ENCODE assay signal across 9 cellular contexts in the genomic region with DNA sequence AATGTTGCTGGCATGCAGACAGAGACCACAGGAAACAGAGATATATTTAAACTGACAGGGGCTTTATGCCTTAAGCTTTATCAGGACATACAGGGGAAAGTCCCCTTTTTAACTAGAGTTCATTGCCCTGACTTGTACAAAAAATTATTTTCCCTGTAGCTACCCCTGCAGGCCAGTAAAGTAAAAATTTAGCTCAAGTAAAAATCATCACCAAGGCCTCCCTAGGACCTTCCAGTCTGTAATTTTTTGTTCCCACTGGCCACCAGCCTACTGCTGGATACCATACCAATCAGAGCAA.
A peak's percentile ranks its signal among the peaks of the same experiment; 100 is the strongest.
DNase-seq lines count a peak whose midpoint lies in the region; ATAC-seq and TF ChIP-seq lines count a peak whose summit lies in the region.
"Had no signal": no experiment of that assay in that cellular context is flagged by ENCODE, and none has a peak within 500 bp of the region (broad histone marks: within the 10 kb centered on the region; RNA-seq: fewer than 3 reads in every experiment).

No MANE protein-coding gene starts in this region.

- H3K4me3 ChIP-seq in SK-N-SH (ENCODE audit: low read depth in 2 of 2, low read length in 1 of 2): no peak overlapping the region

- CTCF ChIA-PET in SK-N-SH (lab: Yijun Ruan, JAX): interaction anchor here (1.1 to 1.8 kb wide), 3 partner anchors 27 to 234 kb away, joined by 3 to 6 read pairs (median 4); no protein-coding TSS in a partner anchor

- TF ChIP-seq EP300 in SK-N-SH (IDR thresholded peaks at IDR 0.05; ENCODE audit: borderline replicate concordance in 1 of 2, low read depth in 1 of 2, low read length in 1 of 2): peak in 1 of 2 experiments; percentile 6; a peak in 1 of 4 replicates

- no peaks in the 10 kb centered on the region for H3K9me3 ChIP-seq in SK-N-SH

- POLR2A ChIA-PET in SK-N-SH (lab: Yijun Ruan, JAX): interaction anchor here (0.6 to 0.7 kb wide), 2 partner anchors 198 to 1820 kb away, joined by 3 read pairs; a partner anchor contains a TSS

- ATAC-seq in HG02885 (IDR thresholded peaks at IDR 0.05; ENCODE audit: poor library complexity, unreplicated experiment) (peak; percentile 64), GM18520 (IDR thresholded peaks at IDR 0.05; ENCODE audit: unreplicated experiment) (no peak)

- H3K27ac ChIP-seq in SK-N-SH (ENCODE audit: low read depth in 2 of 2, low read length in 1 of 2): peak overlapping the region; percentile 10 to 92; a peak in 3 of 4 replicates

- no peaks in the 10 kb centered on the region for H3K9me2 ChIP-seq in SK-N-SH

- peak; percentile 52 for TF ChIP-seq CTCF in SK-N-SH (IDR thresholded peaks at IDR 0.05)

- H3F3A ChIP-seq in SK-N-SH (replicated peaks; ENCODE audit: insufficient read depth): no peaks in the 10 kb centered on the region

- H3K4me2 ChIP-seq in SK-N-SH: no peak overlapping the region

- H3K4me1 ChIP-seq in SK-N-SH (ENCODE audit: control insufficient read depth in 1 of 2, insufficient read depth in 2 of 2, low read depth in 1 of 2, low read length in 1 of 2): peaks cover 0 to 9% of the 10 kb centered on the region in 2 experiments; a peak in 3 of 4 replicates

- H3K36me3 ChIP-seq in SK-N-SH (replicated peaks in 1 of 2; ENCODE audit: control insufficient read depth in 1 of 2, insufficient read depth in 2 of 2, low read length in 1 of 2): no peaks in the 10 kb centered on the region

- no peaks in the 10 kb centered on the region for H3K79me2 ChIP-seq in SK-N-SH (ENCODE audit: insufficient read depth)

- H3K9ac ChIP-seq in SK-N-SH: no peak overlapping the region

- no peak overlapping the region for H2AFZ ChIP-seq in SK-N-SH (ENCODE audit: low read depth)

- peak; percentile 66 for TF ChIP-seq RAD21 in SK-N-SH (IDR thresholded peaks at IDR 0.05; ENCODE audit: low read length)

- no peaks in the 10 kb centered on the region for H3K27me3 ChIP-seq in SK-N-SH (ENCODE audit: insufficient read depth)

- H4K20me1 ChIP-seq in SK-N-SH (ENCODE audit: insufficient read depth): no peaks in the 10 kb centered on the region

- DNase-seq in COLO829 (ENCODE audit: low spot score) (peak; percentile 32), SK-N-SH (peak; percentile 26), hepatic stellate cell (ENCODE audit: low spot score) (peak; percentile 2), 8988T (no peak)
- no peak for DNase-seq in stimulated activated CD4-positive, alpha-beta T cell treated with anti-CD3 and anti-CD28 coated beads, Interleukin-2, amount 100 ng/mL, for 48 hours
- no peak for DNase-seq in stimulated activated CD4-positive, alpha-beta T cell treated with anti-CD3 and anti-CD28 coated beads, Interleukin-12 subunit alpha, Interleukin-12 subunit beta, amount 100 ng/mL, for 4 hours
- DNase-seq: activated naive CD8-positive, alpha-beta T cell treated with anti-CD3 and anti-CD28 coated beads, Interleukin-2, amount 10 ng/mL, durations not matched to agents 7 days and 5 days had no signal

TF ChIP-seq in SK-N-SH, 30 proteins besides CTCF, POLR2A, EP300 and RAD21:
- TF ChIP-seq, protein P1, sequence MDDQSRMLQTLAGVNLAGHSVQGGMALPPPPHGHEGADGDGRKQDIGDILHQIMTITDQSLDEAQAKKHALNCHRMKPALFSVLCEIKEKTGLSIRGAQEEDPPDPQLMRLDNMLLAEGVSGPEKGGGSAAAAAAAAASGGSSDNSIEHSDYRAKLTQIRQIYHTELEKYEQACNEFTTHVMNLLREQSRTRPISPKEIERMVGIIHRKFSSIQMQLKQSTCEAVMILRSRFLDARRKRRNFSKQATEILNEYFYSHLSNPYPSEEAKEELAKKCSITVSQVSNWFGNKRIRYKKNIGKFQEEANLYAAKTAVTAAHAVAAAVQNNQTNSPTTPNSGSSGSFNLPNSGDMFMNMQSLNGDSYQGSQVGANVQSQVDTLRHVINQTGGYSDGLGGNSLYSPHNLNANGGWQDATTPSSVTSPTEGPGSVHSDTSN (IDR thresholded peaks at IDR 0.05): 0 out of 2 replicates have a peak, but pooled peaks have one; percentile 12
- TF ChIP-seq YY1 (IDR thresholded peaks at IDR 0.05; ENCODE audit: low read depth) (no peak), FOSL2 (IDR thresholded peaks at IDR 0.05; ENCODE audit: borderline replicate concordance, low read depth) (no peak)

Comparison
In these comparisons a context has a peak if more than half of its experiments do, and no peak if none do; other contexts are left out.
1. DNase-seq: peak in COLO829 (single experiment), SK-N-SH (single experiment) and hepatic stellate cell (single experiment); none in stimulated activated CD4-positive, alpha-beta T cell treated with anti-CD3 and anti-CD28 coated beads, Interleukin-2, amount 100 ng/mL, for 48 hours (0 of 2), stimulated activated CD4-positive, alpha-beta T cell treated with anti-CD3 and anti-CD28 coated beads, Interleukin-12 subunit alpha, Interleukin-12 subunit beta, amount 100 ng/mL, for 4 hours (single experiment) and 8988T (single experiment).